In the genomic region with DNA sequence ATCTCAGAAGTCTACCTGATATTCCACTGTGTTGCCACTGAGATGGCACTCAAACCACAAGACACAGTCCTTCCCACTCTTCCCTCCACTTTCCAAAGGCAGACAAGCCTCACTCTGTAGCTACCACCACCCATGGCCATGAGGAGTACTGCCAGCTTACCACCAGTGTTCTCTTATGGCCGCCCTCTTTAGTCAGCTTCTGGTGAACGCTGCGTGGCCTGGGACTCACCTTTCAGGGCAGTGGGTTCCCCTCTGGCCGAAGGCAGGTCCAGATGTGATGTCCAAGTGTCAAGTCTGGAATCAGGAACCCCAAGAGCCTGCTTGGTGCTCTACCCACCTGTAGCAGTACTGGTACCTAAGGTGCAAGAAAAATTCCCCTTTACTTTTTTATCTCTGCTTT, we compare ENCODE assay signal across 24 cellular contexts.
DNase-seq lines count a peak whose midpoint lies in the region; ATAC-seq, FAIRE-seq and TF ChIP-seq lines count a peak whose summit lies in the region.
"Had no signal": no experiment of that assay in that cellular context is flagged by ENCODE, and none has a peak within 500 bp of the region (broad histone marks: within the 10 kb centered on the region; RNA-seq: fewer than 3 reads in every experiment).

No MANE protein-coding gene starts in this region.

- H3K4me1 Mint-ChIP-seq in WTC11, result peaks cover 3% of the 10 kb centered on the region; the same call in 1 of the 2 replicates
- H3K4me1 Mint-ChIP-seq: CD14-positive monocyte; CD4-positive, alpha-beta memory T cell; CD4-positive, CD25-positive, alpha-beta regulatory T cell; CD8-positive, alpha-beta memory T cell had no signal

- no peak overlapping the region for H3K27ac ChIP-seq in kidney (ENCODE audit: low read depth in 2 of 2, low read length in 2 of 2)
- H3K27ac ChIP-seq: BLaER1 had no signal

- TF ChIP-seq CTCF in WTC11 (IDR thresholded peaks at IDR 0.05) (no peak), kidney (IDR thresholded peaks at IDR 0.05; ENCODE audit: borderline replicate concordance, extremely low read depth, insufficient read depth) (no peak)

- no peaks in the 10 kb centered on the region for H3K27me3 Mint-ChIP-seq in WTC11 (ENCODE audit: low read depth)
- H3K27me3 Mint-ChIP-seq: CD4-positive, alpha-beta memory T cell; CD4-positive, CD25-positive, alpha-beta regulatory T cell; CD8-positive, alpha-beta memory T cell had no signal

- no peaks in the 10 kb centered on the region for H3K4me1 ChIP-seq in kidney (ENCODE audit: control insufficient read depth in 1 of 2, insufficient read depth in 1 of 2, low read depth in 1 of 2, low read length in 2 of 2)
- H3K4me1 ChIP-seq: BE2C, BLaER1 had no signal

- H3K4me3 ChIP-seq in kidney (ENCODE audit: low read length in 2 of 2), result no peak overlapping the region
- H3K4me3 ChIP-seq: BLaER1 had no signal

- no peaks in the 10 kb centered on the region for H3K36me3 Mint-ChIP-seq in WTC11
- H3K36me3 Mint-ChIP-seq in activated naive CD4-positive, alpha-beta T cell treated with anti-CD3 and anti-CD28 coated beads, Interleukin-2, amount 50 U/mL, for 72 hours, result peaks cover 0 to 5% of the 10 kb centered on the region in 2 donors
- H3K36me3 Mint-ChIP-seq: CD14-positive monocyte; CD4-positive, alpha-beta memory T cell; CD4-positive, CD25-positive, alpha-beta regulatory T cell; CD8-positive, alpha-beta memory T cell had no signal

- H3K9ac ChIP-seq in kidney (ENCODE audit: low read length in 2 of 2), result no peak overlapping the region
- H3K9ac ChIP-seq: BLaER1 had no signal

- H3K27ac Mint-ChIP-seq in WTC11, result no peak overlapping the region
- no peak overlapping the region for H3K27ac Mint-ChIP-seq in activated naive CD4-positive, alpha-beta T cell treated with anti-CD3 and anti-CD28 coated beads, Interleukin-2, amount 50 U/mL, for 72 hours
- H3K27ac Mint-ChIP-seq: CD4-positive, alpha-beta memory T cell; CD4-positive, CD25-positive, alpha-beta regulatory T cell; CD8-positive, alpha-beta memory T cell had no signal

- CTCF ChIA-PET in WTC11 (lab: Charles Lee), result no interaction called here

- ATAC-seq in WTC11, result peak; percentile 66
- ATAC-seq in HG02970 (IDR thresholded peaks at IDR 0.05; ENCODE audit: low FRiP score, unreplicated experiment), result no peak
- no peak for ATAC-seq in activated naive CD4-positive, alpha-beta T cell treated with anti-CD3 and anti-CD28 coated beads, Interleukin-2, amount 50 U/mL, for 72 hours

- H3K9me3 ChIP-seq in kidney (ENCODE audit: control insufficient read depth in 1 of 2, low read length in 2 of 2), result no peaks in the 10 kb centered on the region
- H3K9me3 ChIP-seq: BE2C, BLaER1 had no signal

- no peaks in the 10 kb centered on the region for H3K36me3 ChIP-seq in kidney (ENCODE audit: control insufficient read depth in 1 of 2, insufficient read depth in 2 of 2, low read length in 2 of 2)
- H3K36me3 ChIP-seq: BE2C, BLaER1 had no signal

- H3K9me3 Mint-ChIP-seq in WTC11, result no peaks in the 10 kb centered on the region
- peaks cover 11 to 14% of the 10 kb centered on the region in 2 donors for H3K9me3 Mint-ChIP-seq in activated naive CD4-positive, alpha-beta T cell treated with anti-CD3 and anti-CD28 coated beads, Interleukin-2, amount 50 U/mL, for 72 hours

- no peak overlapping the region for H3K4me3 Mint-ChIP-seq in WTC11
- H3K4me3 Mint-ChIP-seq: CD14-positive monocyte; CD4-positive, alpha-beta memory T cell; CD4-positive, CD25-positive, alpha-beta regulatory T cell had no signal

- no peak for FAIRE-seq in kidney (lab: Jason Lieb, UNC)
- FAIRE-seq: A204.1, G401.6, GM12891, GM19239 had no signal

- POLR2A ChIA-PET in WTC11 (lab: Charles Lee), result no interaction called here

- intact Hi-C loops in kidney (cut with DNase I), result no loop called here

- DNase-seq in WTC11 (ENCODE audit: low spot score) (no peak), kidney (peak; percentile 55), NCI-H2081 treated with DMSO at 0.1 percent for 48 hours (lab: John Stamatoyannopoulos, UW) (no peak)
- no peak for DNase-seq in activated naive CD4-positive, alpha-beta T cell treated with anti-CD3 and anti-CD28 coated beads, Interleukin-2, amount 50 U/mL, for 72 hours (ENCODE audit: low spot score in 2 of 2)
- DNase-seq: 8988T; ACHN; BE2C; C1 segment of cervical spinal cord; CD4-positive, alpha-beta memory T cell; CD4-positive, CD25-positive, alpha-beta regulatory T cell; CD8-positive, alpha-beta memory T cell; COR-L47; DMS 273 treated with DMSO at 0.1 percent for 48 hours; DMS153; DMS53; DMS79; GF-D8 had no signal

TF ChIP-seq in WTC11, 78 proteins besides CTCF, POLR2A, EP300 and RAD21:
- TF ChIP-seq NFE2L1 (CRISPR knock-in tag; IDR thresholded peaks at IDR 0.05), result no peak
- no peak for TF ChIP-seq EMX1 (CRISPR knock-in tag; IDR thresholded peaks at IDR 0.05)
- no peak for TF ChIP-seq SP1 (CRISPR knock-in tag; conservative IDR thresholded peaks at IDR 0.05)
- TF ChIP-seq, protein P1, sequence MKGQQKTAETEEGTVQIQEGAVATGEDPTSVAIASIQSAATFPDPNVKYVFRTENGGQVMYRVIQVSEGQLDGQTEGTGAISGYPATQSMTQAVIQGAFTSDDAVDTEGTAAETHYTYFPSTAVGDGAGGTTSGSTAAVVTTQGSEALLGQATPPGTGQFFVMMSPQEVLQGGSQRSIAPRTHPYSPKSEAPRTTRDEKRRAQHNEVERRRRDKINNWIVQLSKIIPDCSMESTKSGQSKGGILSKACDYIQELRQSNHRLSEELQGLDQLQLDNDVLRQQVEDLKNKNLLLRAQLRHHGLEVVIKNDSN (CRISPR knock-in tag; IDR thresholded peaks at IDR 0.05), result no peak
- TF ChIP-seq ZNF138 (CRISPR knock-in tag; conservative IDR thresholded peaks at IDR 0.05), result no peak
- no peak for TF ChIP-seq ZNF396 (CRISPR knock-in tag; IDR thresholded peaks at IDR 0.05; ENCODE audit: borderline replicate concordance)
- no peak for TF ChIP-seq NR2C2 (CRISPR knock-in tag; IDR thresholded peaks at IDR 0.05)
